ENCODE assay signal across 18 cellular contexts in the genomic region with DNA sequence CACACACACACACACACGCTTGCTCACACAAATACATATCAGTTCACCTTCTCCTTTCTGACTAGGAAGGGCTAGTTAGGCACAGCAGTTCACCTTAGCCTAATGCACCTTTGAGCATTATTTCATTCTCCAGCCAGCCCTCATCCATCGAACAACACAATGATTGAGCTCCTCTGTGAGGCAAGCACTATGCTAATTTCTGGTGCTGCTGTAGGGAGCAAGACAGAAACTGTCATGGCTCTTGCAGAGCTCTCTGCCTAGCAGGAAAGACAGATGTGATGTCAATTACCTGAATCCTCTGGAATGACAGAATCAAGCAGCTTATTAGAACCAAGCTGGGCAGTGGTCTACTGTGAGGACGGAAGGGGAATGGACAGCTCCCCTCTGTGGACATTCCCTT.
A peak's percentile ranks its signal among the peaks of the same experiment; 100 is the strongest.
DNase-seq lines count a peak whose midpoint lies in the region; ATAC-seq and TF ChIP-seq lines count a peak whose summit lies in the region.
"Had no signal": no experiment of that assay in that cellular context is flagged by ENCODE, and none has a peak within 500 bp of the region (broad histone marks: within the 10 kb centered on the region; RNA-seq: fewer than 3 reads in every experiment).

No MANE protein-coding gene starts in this region.

- H3K9ac ChIP-seq in endodermal cell (ENCODE audit: extremely low read depth, low read length, poor library complexity, severe bottlenecking) (no peak overlapping the region), neural cell (ENCODE audit: low read length) (peak overlapping the region; percentile 14)

- no peak for TF ChIP-seq RAD21 in neural cell (conservative IDR thresholded peaks at IDR 0.05)

- H3K4me3 ChIP-seq in endodermal cell (ENCODE audit: low read length) = no peak overlapping the region
- H3K4me3 ChIP-seq in neural cell (ENCODE audit: low read length) = peak overlapping the region; percentile 28
- H3K4me3 ChIP-seq in testis = no peak overlapping the region
- H3K4me3 ChIP-seq: HAP-1 had no signal

- DNase-seq in WTC11 (ENCODE audit: low spot score) (no peak), endodermal cell (peak; percentile 45), EL (no peak), testis (no peak), chondrocyte (ENCODE audit: low spot score) (no peak)
- no peak for DNase-seq in activated CD4-positive, alpha-beta T cell treated with anti-CD3 and anti-CD28 coated beads, Interleukin-2, amount 10 ng/mL, durations not matched to agents 24 days and 14 days
- DNase-seq: ACHN; BE2C; C1 segment of cervical spinal cord; CD4-positive, CD25-positive, alpha-beta regulatory T cell; CD8-positive, alpha-beta memory T cell; COR-L47; DMS 273 treated with DMSO at 0.1 percent for 48 hours; DMS53; DND-41; GOT3 had no signal

- H3F3A ChIP-seq in neural cell (ENCODE audit: insufficient read depth, low read length, poor library complexity, severe bottlenecking) = no peaks in the 10 kb centered on the region

- H4K20me1 ChIP-seq in neural cell (ENCODE audit: insufficient read depth) = no peaks in the 10 kb centered on the region

- peak; percentile 67 for TF ChIP-seq EP300 in neural cell (conservative IDR thresholded peaks at IDR 0.05; ENCODE audit: poor library complexity, severe bottlenecking)

- no peaks in the 10 kb centered on the region for H3K27me3 Mint-ChIP-seq in WTC11 (ENCODE audit: low read depth)
- no peaks in the 10 kb centered on the region for H3K27me3 Mint-ChIP-seq in endodermal cell (ENCODE audit: insufficient read depth)
- no peaks in the 10 kb centered on the region for H3K27me3 Mint-ChIP-seq in chondrocyte (ENCODE audit: low read depth)
- no peaks in the 10 kb centered on the region for H3K27me3 Mint-ChIP-seq in activated CD4-positive, alpha-beta T cell treated with anti-CD3 and anti-CD28 coated beads, Interleukin-2, amount 10 ng/mL, durations not matched to agents 24 days and 14 days
- H3K27me3 Mint-ChIP-seq: CD4-positive, CD25-positive, alpha-beta regulatory T cell had no signal

- peak overlapping the region; percentile 41 for H2AFZ ChIP-seq in neural cell (ENCODE audit: low read depth, low read length)

- TF ChIP-seq POLR2A in testis (IDR thresholded peaks at IDR 0.05) = no peak

- intact Hi-C loops in testis (cut with DNase I; ENCODE audit: low total_unique reads) = no loop called here
- intact Hi-C loops in activated CD4-positive, alpha-beta T cell treated with anti-CD3 and anti-CD28 coated beads, Interleukin-2, amount 10 ng/mL, durations not matched to agents 24 days and 14 days (cut with micrococcal nuclease) = no loop called here

- no peaks in the 10 kb centered on the region for H3K9me2 ChIP-seq in neural cell (ENCODE audit: insufficient read depth, low read length)

- POLR2A ChIA-PET in WTC11 (lab: Charles Lee) = no interaction called here

- no peak overlapping the region for H3K4me3 Mint-ChIP-seq in WTC11
- H3K4me3 Mint-ChIP-seq in endodermal cell = no peak overlapping the region
- no peak overlapping the region for H3K4me3 Mint-ChIP-seq in chondrocyte (ENCODE audit: unreplicated experiment)
- no peak overlapping the region for H3K4me3 Mint-ChIP-seq in activated CD4-positive, alpha-beta T cell treated with anti-CD3 and anti-CD28 coated beads, Interleukin-2, amount 10 ng/mL, durations not matched to agents 24 days and 14 days
- H3K4me3 Mint-ChIP-seq: CD4-positive, CD25-positive, alpha-beta regulatory T cell; CD8-positive, alpha-beta memory T cell had no signal

- TF ChIP-seq CTCF in WTC11 (IDR thresholded peaks at IDR 0.05) (no peak), endodermal cell (conservative IDR thresholded peaks at IDR 0.05) (no peak), neural cell (IDR thresholded peaks at IDR 0.05; ENCODE audit: poor library complexity, severe bottlenecking) (no peak), testis (IDR thresholded peaks at IDR 0.05) (no peak), chondrocyte (IDR thresholded peaks at IDR 0.05) (no peak)

- peak overlapping the region; percentile 32 for H3K4me2 ChIP-seq in neural cell (ENCODE audit: low read length)

- peaks cover 10% of the 10 kb centered on the region for H3K9me3 Mint-ChIP-seq in WTC11
- no peaks in the 10 kb centered on the region for H3K9me3 Mint-ChIP-seq in endodermal cell
- H3K9me3 Mint-ChIP-seq in chondrocyte (ENCODE audit: low read depth) = no peaks in the 10 kb centered on the region
- H3K9me3 Mint-ChIP-seq in activated CD4-positive, alpha-beta T cell treated with anti-CD3 and anti-CD28 coated beads, Interleukin-2, amount 10 ng/mL, durations not matched to agents 24 days and 14 days = no peaks in the 10 kb centered on the region

- H3K4me1 ChIP-seq in endodermal cell (ENCODE audit: control insufficient read depth, insufficient read depth, low read length) = no peaks in the 10 kb centered on the region
- no peaks in the 10 kb centered on the region for H3K4me1 ChIP-seq in testis
- H3K4me1 ChIP-seq: BE2C, HAP-1 had no signal

- WGBS in endodermal cell (ENCODE audit: insufficient coverage in 1 of 2, insufficient read length in 1 of 2), 2 experiments = 87 to 91% methylated on average over 3 of the region's 3 CpGs
- 88 to 90% methylated on average over 3 of the region's 3 CpGs for WGBS in testis, 2 donors

- H3K27me3 ChIP-seq in endodermal cell (ENCODE audit: control insufficient read depth, insufficient read depth, low read length, poor library complexity, severe bottlenecking) = no peaks in the 10 kb centered on the region
- no peaks in the 10 kb centered on the region for H3K27me3 ChIP-seq in neural cell (ENCODE audit: insufficient read depth, low read depth, low read length)
- H3K27me3 ChIP-seq in testis = no peaks in the 10 kb centered on the region
- H3K27me3 ChIP-seq: BE2C had no signal

- H3K36me3 Mint-ChIP-seq in WTC11 = 0 out of 2 replicates have a peak, but pooled peaks cover 4% of the 10 kb centered on the region
- H3K36me3 Mint-ChIP-seq in endodermal cell (ENCODE audit: low read depth) = no peaks in the 10 kb centered on the region
- no peaks in the 10 kb centered on the region for H3K36me3 Mint-ChIP-seq in chondrocyte (ENCODE audit: low read depth)
- H3K36me3 Mint-ChIP-seq in activated CD4-positive, alpha-beta T cell treated with anti-CD3 and anti-CD28 coated beads, Interleukin-2, amount 10 ng/mL, durations not matched to agents 24 days and 14 days (ENCODE audit: low read depth) = no peaks in the 10 kb centered on the region
- H3K36me3 Mint-ChIP-seq: CD4-positive, CD25-positive, alpha-beta regulatory T cell; CD8-positive, alpha-beta memory T cell had no signal

- H3K9me3 ChIP-seq in endodermal cell (ENCODE audit: control insufficient read depth, low read length) (peaks cover 8% of the 10 kb centered on the region), neural cell (ENCODE audit: low read length) (no peaks in the 10 kb centered on the region), testis (no peaks in the 10 kb centered on the region)
- H3K9me3 ChIP-seq: BE2C, HAP-1 had no signal

- no peaks in the 10 kb centered on the region for H3K79me2 ChIP-seq in neural cell (replicated peaks; ENCODE audit: insufficient read depth, low read length)

- peak; percentile 94 for ATAC-seq in WTC11

- CTCF ChIA-PET in WTC11 (lab: Charles Lee) = interaction anchor here (0.6 to 1.8 kb wide), 3 partner anchors 14 to 111 kb away, joined by 4 to 7 read pairs (median 5); no protein-coding TSS in a partner anchor

- H3K27ac Mint-ChIP-seq in WTC11 = peak overlapping the region; percentile 28; the same call in 1 of the 2 replicates
- H3K27ac Mint-ChIP-seq in endodermal cell = no peak overlapping the region
- no peak overlapping the region for H3K27ac Mint-ChIP-seq in chondrocyte (ENCODE audit: unreplicated experiment)
- no peak overlapping the region for H3K27ac Mint-ChIP-seq in activated CD4-positive, alpha-beta T cell treated with anti-CD3 and anti-CD28 coated beads, Interleukin-2, amount 10 ng/mL, durations not matched to agents 24 days and 14 days
- H3K27ac Mint-ChIP-seq: CD4-positive, CD25-positive, alpha-beta regulatory T cell; CD8-positive, alpha-beta memory T cell had no signal

- H3K27ac ChIP-seq in endodermal cell (ENCODE audit: low read depth, low read length) = no peak overlapping the region
- peak overlapping the region; percentile 61 for H3K27ac ChIP-seq in neural cell (ENCODE audit: low read length)
- no peak overlapping the region for H3K27ac ChIP-seq in testis

- peaks cover 17% of the 10 kb centered on the region for H3K4me1 Mint-ChIP-seq in WTC11
- peaks cover 8% of the 10 kb centered on the region for H3K4me1 Mint-ChIP-seq in endodermal cell
- no peaks in the 10 kb centered on the region for H3K4me1 Mint-ChIP-seq in chondrocyte (ENCODE audit: low read depth)
- H3K4me1 Mint-ChIP-seq in activated CD4-positive, alpha-beta T cell treated with anti-CD3 and anti-CD28 coated beads, Interleukin-2, amount 10 ng/mL, durations not matched to agents 24 days and 14 days = no peaks in the 10 kb centered on the region
- H3K4me1 Mint-ChIP-seq: CD4-positive, CD25-positive, alpha-beta regulatory T cell; CD8-positive, alpha-beta memory T cell had no signal

- no peaks in the 10 kb centered on the region for H3K36me3 ChIP-seq in endodermal cell (ENCODE audit: control insufficient read depth, insufficient read depth, low read length)
- no peaks in the 10 kb centered on the region for H3K36me3 ChIP-seq in neural cell (ENCODE audit: insufficient read depth, low read length)
- H3K36me3 ChIP-seq in testis (ENCODE audit: low read depth, missing control alignments) = no peaks in the 10 kb centered on the region
- H3K36me3 ChIP-seq: BE2C, HAP-1 had no signal

TF ChIP-seq in neural cell, 6 proteins besides CTCF, POLR2A, EP300 and RAD21 (continues in another document):
- TF ChIP-seq TAF1 (IDR thresholded peaks at IDR 0.05; ENCODE audit: low read depth) (no peak), MXI1 (conservative IDR thresholded peaks at IDR 0.05; ENCODE audit: poor library complexity, severe bottlenecking) (no peak)
